ENCODE assay signal across 8 cellular contexts in genomic region chr3:142027713-142028112, GRCh38.
A peak's percentile ranks its signal among the peaks of the same experiment; 100 is the strongest.
DNase-seq lines count a peak whose midpoint lies in the region; ATAC-seq and TF ChIP-seq lines count a peak whose summit lies in the region.

No MANE protein-coding gene starts in this region.

- H3K27ac Mint-ChIP-seq in CD14-positive monocyte (peak overlapping the region in 5 of 7 donors; percentile 30 to 82 (median 64)), endodermal cell (peak overlapping the region; percentile 82)
- peak overlapping the region in 9 of 10 donors; percentile 43 to 91 (median 88) for H3K27ac Mint-ChIP-seq in naive thymus-derived CD8-positive, alpha-beta T cell

- no peak for TF ChIP-seq CTCF in CD14-positive monocyte (IDR thresholded peaks at IDR 0.05)
- TF ChIP-seq CTCF in endodermal cell (conservative IDR thresholded peaks at IDR 0.05) = no peak

- H3K36me3 Mint-ChIP-seq in CD14-positive monocyte = no peaks in the 10 kb centered on the region
- H3K36me3 Mint-ChIP-seq in endodermal cell (ENCODE audit: low read depth) = peaks cover 8% of the 10 kb centered on the region
- H3K36me3 Mint-ChIP-seq in naive thymus-derived CD8-positive, alpha-beta T cell = peaks cover 0 to 7% (median 7%) of the 10 kb centered on the region in 3 donors

- H3K4me1 Mint-ChIP-seq in CD14-positive monocyte (peaks cover 31% of the 10 kb centered on the region), endodermal cell (peaks cover 12% of the 10 kb centered on the region)
- peaks cover 10 to 34% (median 31%) of the 10 kb centered on the region in 4 donors for H3K4me1 Mint-ChIP-seq in naive thymus-derived CD8-positive, alpha-beta T cell

- H3K4me1 ChIP-seq in endodermal cell (ENCODE audit: control insufficient read depth, insufficient read depth, low read length) = no peaks in the 10 kb centered on the region

- no peaks in the 10 kb centered on the region for H3K9me3 ChIP-seq in SK-N-MC (ENCODE audit: low read depth, low read length)
- H3K9me3 ChIP-seq in endodermal cell (ENCODE audit: control insufficient read depth, low read length) = no peaks in the 10 kb centered on the region

- H3K36me3 ChIP-seq in SK-N-MC (ENCODE audit: insufficient read depth, low read length) (peaks cover 13% of the 10 kb centered on the region), endodermal cell (ENCODE audit: control insufficient read depth, insufficient read depth, low read length) (no peaks in the 10 kb centered on the region)

- intact Hi-C loops in CD14-positive monocyte (cut with micrococcal nuclease) = no loop called here

- peak overlapping the region; percentile 91 for H3K4me3 ChIP-seq in SK-N-MC
- peak overlapping the region; percentile 87 for H3K4me3 ChIP-seq in endodermal cell (ENCODE audit: low read length)

- peak overlapping the region; percentile 68 to 85 for H3K4me3 Mint-ChIP-seq in CD14-positive monocyte
- H3K4me3 Mint-ChIP-seq in endodermal cell = peak overlapping the region; percentile 69
- peak overlapping the region; percentile 78 to 100 (median 88) for H3K4me3 Mint-ChIP-seq in naive thymus-derived CD8-positive, alpha-beta T cell

- peak; percentile 39 for ATAC-seq in GM18861 (IDR thresholded peaks at IDR 0.05; ENCODE audit: unreplicated experiment)
- peak; percentile 78 to 80 for ATAC-seq in naive thymus-derived CD8-positive, alpha-beta T cell

- no peak for DNase-seq in CD14-positive monocyte (ENCODE audit: low spot score)
- peak; percentile 20 for DNase-seq in HK-2 (ENCODE audit: unreplicated experiment)
- DNase-seq in SK-N-MC (ENCODE audit: low read depth, low spot score) = peak; percentile 24
- DNase-seq in endodermal cell = no peak
- peak in 5 of 10 donors; percentile 4 to 22 (median 5) for DNase-seq in naive thymus-derived CD8-positive, alpha-beta T cell
- no peak for DNase-seq in GM19238 (ENCODE audit: insufficient read length, low spot score)
- DNase-seq in activated gamma-delta T cell (lab: John Stamatoyannopoulos, UW) = no peak

- H3K9me3 Mint-ChIP-seq in CD14-positive monocyte = no peaks in the 10 kb centered on the region
- H3K9me3 Mint-ChIP-seq in endodermal cell = no peaks in the 10 kb centered on the region
- no peaks in the 10 kb centered on the region for H3K9me3 Mint-ChIP-seq in naive thymus-derived CD8-positive, alpha-beta T cell

- POLR2A ChIA-PET in naive thymus-derived CD8-positive, alpha-beta T cell (lab: Charles Lee) = interaction anchor here (1.3 kb wide), 1 partner anchor 974 kb away, joined by 5 read pairs; the partner anchor contains the start of gene U2SURP

- H3K9ac ChIP-seq in SK-N-MC (ENCODE audit: insufficient read length) (peak overlapping the region; percentile 84), endodermal cell (ENCODE audit: extremely low read depth, low read length, poor library complexity, severe bottlenecking) (peak overlapping the region; percentile 64)

- no peaks in the 10 kb centered on the region for H3K27me3 ChIP-seq in endodermal cell (ENCODE audit: control insufficient read depth, insufficient read depth, low read length, poor library complexity, severe bottlenecking)

- H3K27ac ChIP-seq in SK-N-MC (peak overlapping the region; percentile 52), endodermal cell (ENCODE audit: low read depth, low read length) (peak overlapping the region; percentile 97)

- peaks cover 0 to 1% (median 0%) of the 10 kb centered on the region in 3 donors for H3K27me3 Mint-ChIP-seq in CD14-positive monocyte (ENCODE audit: low read depth in 3 of 3)
- H3K27me3 Mint-ChIP-seq in endodermal cell (ENCODE audit: insufficient read depth) = no peaks in the 10 kb centered on the region
- no peaks in the 10 kb centered on the region for H3K27me3 Mint-ChIP-seq in naive thymus-derived CD8-positive, alpha-beta T cell

- 0% methylated on average over 1 of the region's 2 CpGs; no CpG with 5 or more reads in 1 of the 2 experiments for WGBS in endodermal cell (ENCODE audit: insufficient coverage in 1 of 2, insufficient read length in 1 of 2), 2 experiments

Comparison
In these comparisons a context has a peak if more than half of its experiments do, and no peak if none do; other contexts are left out.
1. DNase-seq: peak in HK-2 (single experiment) and SK-N-MC (single experiment); none in CD14-positive monocyte (single experiment), endodermal cell (single experiment), GM19238 (single experiment) and activated gamma-delta T cell (single experiment).
2. Peak in every context shown above with its lines, with median percentiles within 50 percentile points of each other: H3K27ac Mint-ChIP-seq and H3K4me3 Mint-ChIP-seq.